Comparison of ENCODE assay signal across 17 cellular contexts in genomic region chr21:41821756-41822431, GRCh38. TPM values are rescaled to one million over a fixed set of nuclear protein-coding genes. Genes with fewer than 3 reads are reported as not detected.
DNase-seq lines count a peak whose midpoint lies in the region; ATAC-seq and TF ChIP-seq lines count a peak whose summit lies in the region.
"Had no signal": no experiment of that assay in that cellular context is flagged by ENCODE, and none has a peak within 500 bp of the region (broad histone marks: within the 10 kb centered on the region; RNA-seq: fewer than 3 reads in every experiment).

No MANE protein-coding gene starts in this region.

- H4K91ac ChIP-seq in neuronal stem cell (ENCODE audit: low read depth, low read length, poor library complexity) = no peak overlapping the region

- no peak overlapping the region for H2AK5ac ChIP-seq in neuronal stem cell (ENCODE audit: low read depth, low read length)

- H3K4me1 ChIP-seq in BLaER1 (peaks cover 67% of the 10 kb centered on the region), GM23338 (ENCODE audit: insufficient read depth) (no peaks in the 10 kb centered on the region), neuronal stem cell (ENCODE audit: control insufficient read depth in 2 of 2, insufficient read depth in 1 of 2, low read depth in 1 of 2, low read length in 2 of 2) (no peaks in the 10 kb centered on the region), A673 (ENCODE audit: insufficient read depth, low read length, poor library complexity, severe bottlenecking) (peaks cover 2% of the 10 kb centered on the region)

- H3K27me3 ChIP-seq in BLaER1 (no peaks in the 10 kb centered on the region), GM23338 (ENCODE audit: insufficient read depth) (no peaks in the 10 kb centered on the region), neuronal stem cell (ENCODE audit: control insufficient read depth in 3 of 3, insufficient read depth in 3 of 3, low read depth in 1 of 3, low read length in 3 of 3) (no peaks in the 10 kb centered on the region), A673 (replicated peaks; ENCODE audit: insufficient read depth, low read depth, low read length, poor library complexity) (no peaks in the 10 kb centered on the region)
- H3K27me3 ChIP-seq: BLaER1 treated with 17β-estradiol and CSF1 and Interleukin-3, amounts not matched to agents 10 nM and 100 nM; SJSA1 had no signal

- no peak overlapping the region for H2BK5ac ChIP-seq in neuronal stem cell (ENCODE audit: low read length)

- H4K8ac ChIP-seq in neuronal stem cell (ENCODE audit: low read depth, low read length) = no peak overlapping the region

- H3K4me3 Mint-ChIP-seq in GM23338 = no peak overlapping the region
- H3K4me3 Mint-ChIP-seq in WTC11 = no peak overlapping the region
- H3K4me3 Mint-ChIP-seq in MCF 10A (ENCODE audit: unreplicated experiment) = no peak overlapping the region

- no peaks in the 10 kb centered on the region for H3K9me3 ChIP-seq in BLaER1
- H3K9me3 ChIP-seq in neuronal stem cell (replicated peaks in 1 of 2; ENCODE audit: control insufficient read depth in 2 of 2, insufficient read depth in 1 of 2, low read depth in 1 of 2, low read length in 2 of 2) = no peaks in the 10 kb centered on the region
- no peaks in the 10 kb centered on the region for H3K9me3 ChIP-seq in A673 (ENCODE audit: low read depth, low read length, poor library complexity, severe bottlenecking)
- H3K9me3 ChIP-seq: BLaER1 treated with 17β-estradiol and CSF1 and Interleukin-3, amounts not matched to agents 10 nM and 100 nM; SJSA1 had no signal

- H3K27ac Mint-ChIP-seq in GM23338 = peak overlapping the region; percentile 29; the same call in 1 of the 2 replicates
- H3K27ac Mint-ChIP-seq in WTC11 = peak overlapping the region; percentile 4
- H3K27ac Mint-ChIP-seq in MCF 10A (ENCODE audit: low read depth, unreplicated experiment) = no peak overlapping the region

- H4K20me1 ChIP-seq in BLaER1 (no peaks in the 10 kb centered on the region), GM23338 (replicated peaks; ENCODE audit: insufficient read depth) (no peaks in the 10 kb centered on the region; the same call in none of the 2 replicates)

- no peak overlapping the region for H2BK120ac ChIP-seq in neuronal stem cell (ENCODE audit: low read depth, low read length)

- H3K9me2 ChIP-seq in GM23338 (ENCODE audit: insufficient read depth) = no peaks in the 10 kb centered on the region

- H3K36me3 Mint-ChIP-seq in GM23338 (ENCODE audit: low read depth) = no peaks in the 10 kb centered on the region; the same call in 2 of the 3 replicates
- peaks cover 4% of the 10 kb centered on the region; the same call in 1 of the 2 replicates for H3K36me3 Mint-ChIP-seq in WTC11
- H3K36me3 Mint-ChIP-seq in MCF 10A (ENCODE audit: insufficient read depth, unreplicated experiment) = peaks cover 16% of the 10 kb centered on the region

- CTCF ChIA-PET in WTC11 (lab: Charles Lee) = interaction anchor here (0.7 to 2.3 kb wide), 2 partner anchors 209 to 210 kb away, joined by 4 to 11 read pairs; no protein-coding TSS in a partner anchor
- CTCF ChIA-PET in MCF 10A (lab: Yijun Ruan, JAX) = no interaction called here
- CTCF ChIA-PET in A673 (lab: Charles Lee) = no interaction called here

- peaks cover 29% of the 10 kb centered on the region for H3K36me3 ChIP-seq in BLaER1
- H3K36me3 ChIP-seq in GM23338 (ENCODE audit: insufficient read depth) = no peaks in the 10 kb centered on the region
- peaks cover 9 to 10% of the 10 kb centered on the region in 2 donors for H3K36me3 ChIP-seq in neuronal stem cell (replicated peaks in 1 of 2; ENCODE audit: control insufficient read depth in 2 of 2, insufficient read depth in 2 of 2, low read length in 2 of 2)
- no peaks in the 10 kb centered on the region for H3K36me3 ChIP-seq in A673 (ENCODE audit: insufficient read depth, low read length, poor library complexity, severe bottlenecking)

- POLR2A ChIA-PET in WTC11 (lab: Charles Lee) = no interaction called here
- POLR2A ChIA-PET in MCF 10A (lab: Yijun Ruan, JAX) = no interaction called here
- POLR2A ChIA-PET in A673 (lab: Charles Lee; ENCODE audit: low non-redundant PET) = no interaction called here

- WGBS in neuronal stem cell (ENCODE audit: extremely low coverage in 2 of 2, insufficient read length in 2 of 2, insufficient replicate concordance in 1 of 2), 2 donors = no CpG with 5 or more reads among the region's 32 CpGs

- H3K18ac ChIP-seq in neuronal stem cell (ENCODE audit: low read length) = no peak overlapping the region

- H2BK15ac ChIP-seq in neuronal stem cell (ENCODE audit: low read length) = no peak overlapping the region

- H3K4me2 ChIP-seq in BLaER1 = peak overlapping the region; percentile 71
- H3K4me2 ChIP-seq in GM23338 = no peak overlapping the region
- H3K4me2 ChIP-seq in neuronal stem cell (ENCODE audit: insufficient read depth, low read length, poor library complexity, severe bottlenecking) = no peak overlapping the region

- no peaks in the 10 kb centered on the region for H3K79me2 ChIP-seq in GM23338 (replicated peaks; ENCODE audit: insufficient read depth)

- no peak overlapping the region for H3K14ac ChIP-seq in neuronal stem cell (ENCODE audit: low read length)

- H3K27me3 Mint-ChIP-seq in GM23338 (ENCODE audit: insufficient read depth, low read depth, poor library complexity) (peaks cover 2% of the 10 kb centered on the region), WTC11 (ENCODE audit: low read depth) (no peaks in the 10 kb centered on the region), MCF 10A (ENCODE audit: insufficient read depth, unreplicated experiment) (no peaks in the 10 kb centered on the region)

- peak overlapping the region; percentile 67 for H3K27ac ChIP-seq in BLaER1
- H3K27ac ChIP-seq in GM23338 (ENCODE audit: low read depth) = no peak overlapping the region
- H3K27ac ChIP-seq in neuronal stem cell (replicated peaks; ENCODE audit: low read length) = no peak overlapping the region
- no peak overlapping the region for H3K27ac ChIP-seq in A673 (ENCODE audit: low read depth, low read length, poor library complexity, severe bottlenecking)
- H3K27ac ChIP-seq: SJSA1 had no signal

- no peak for TF ChIP-seq CTCF in GM23338 (conservative IDR thresholded peaks at IDR 0.05; ENCODE audit: low read depth in 2 of 2)
- no peak for TF ChIP-seq CTCF in WTC11 (IDR thresholded peaks at IDR 0.05)
- TF ChIP-seq CTCF in MCF 10A (IDR thresholded peaks at IDR 0.05; ENCODE audit: unreplicated experiment) = no peak
- no peak for TF ChIP-seq CTCF in A673 (conservative IDR thresholded peaks at IDR 0.05; ENCODE audit: low read depth, low read length)

- DNase-seq in GM23338 (ENCODE audit: low spot score) = no peak
- DNase-seq in WTC11 (ENCODE audit: low spot score) = no peak
- no peak for DNase-seq in neuronal stem cell (ENCODE audit: low spot score)
- no peak for DNase-seq in MCF 10A (ENCODE audit: unreplicated experiment)
- no peak for DNase-seq in A673 (ENCODE audit: low spot score)
- no peak for DNase-seq in NCI-H524 treated with DMSO at 0.1 percent for 48 hours (lab: John Stamatoyannopoulos, UW)
- DNase-seq: DMS 273 treated with DMSO at 0.1 percent for 48 hours, MM.1S, NCI-H1105, NCI-H187 treated with DMSO at 0.1 percent for 48 hours, NCI-H2171 treated with DMSO at 0.1 percent for 48 hours, NCI-H510A had no signal

- H3K9ac ChIP-seq in BLaER1 (0 out of 2 replicates have a peak overlapping the region, but pooled peaks have one; percentile 55), neuronal stem cell (ENCODE audit: low read depth, low read length, poor library complexity) (no peak overlapping the region)
- H3K9ac ChIP-seq: BLaER1 treated with 17β-estradiol and CSF1 and Interleukin-3, amounts not matched to agents 10 nM and 100 nM had no signal

- H3F3A ChIP-seq in GM23338 (replicated peaks; ENCODE audit: low read depth) = no peaks in the 10 kb centered on the region

- H3K79me1 ChIP-seq in neuronal stem cell (ENCODE audit: low read depth, low read length) = peaks cover 2% of the 10 kb centered on the region

- H3K23ac ChIP-seq in neuronal stem cell (ENCODE audit: low read depth, low read length, poor library complexity) = peak overlapping the region; percentile 52

- no TSS peak for BruUV-seq in MCF 10A (replicated peaks; lab: Mats Ljungman, UMichigan)
- no TSS peak for BruUV-seq in A673 (replicated peaks; lab: Mats Ljungman, UMichigan)

- H2AFZ ChIP-seq in GM23338 = no peak overlapping the region
- no peak overlapping the region for H2AFZ ChIP-seq in neuronal stem cell (ENCODE audit: low read length)

- no peak overlapping the region for H2BK12ac ChIP-seq in neuronal stem cell (ENCODE audit: low read length)

- H3K4me1 Mint-ChIP-seq in GM23338 (peaks cover 7% of the 10 kb centered on the region), WTC11 (no peaks in the 10 kb centered on the region), MCF 10A (ENCODE audit: insufficient read depth, unreplicated experiment) (peaks cover 5% of the 10 kb centered on the region)

- H3K9me3 Mint-ChIP-seq in GM23338 (no peaks in the 10 kb centered on the region), WTC11 (no peaks in the 10 kb centered on the region), MCF 10A (ENCODE audit: unreplicated experiment) (no peaks in the 10 kb centered on the region)

- H3K4me3 ChIP-seq in BLaER1 (no peak overlapping the region), GM23338 (no peak overlapping the region), neuronal stem cell (ENCODE audit: low read length in 2 of 2) (no peak overlapping the region), A673 (ENCODE audit: low read depth, low read length, poor library complexity, severe bottlenecking) (no peak overlapping the region)
- H3K4me3 ChIP-seq: BLaER1 treated with 17β-estradiol and CSF1 and Interleukin-3, amounts not matched to agents 10 nM and 100 nM; SJSA1 had no signal

- ATAC-seq in GM23338 = no peak
- no peak for ATAC-seq in WTC11
- ATAC-seq in GM18909 (IDR thresholded peaks at IDR 0.05; ENCODE audit: poor library complexity, unreplicated experiment) = no peak

- H3K4ac ChIP-seq in neuronal stem cell (ENCODE audit: low read length) = no peak overlapping the region

- intact Hi-C loops in MCF 10A (cut with micrococcal nuclease) (no loop called here), A673 (cut with micrococcal nuclease; ENCODE audit: unreplicated experiment) (no loop called here)

TF ChIP-seq in GM23338, 12 proteins besides CTCF, POLR2A, EP300 and RAD21 (continues in another document):
- no peak for TF ChIP-seq EZH2phosphoT487 (IDR thresholded peaks at IDR 0.05; ENCODE audit: unreplicated experiment)

TF ChIP-seq in WTC11, 78 proteins besides CTCF, POLR2A, EP300 and RAD21 (continues in another document):
- no peak for TF ChIP-seq RORB (CRISPR knock-in tag; IDR thresholded peaks at IDR 0.05)

RNA-seq across cellular contexts. Expression of gene RIPK4, which starts 55.0 kb away (rescaled TPM):
- total RNA-seq in GM23338 (2014; rRNA removed; shearing (Covaris generic)) = 9.2 and 9.9 TPM in 2 replicates
- polyA plus RNA-seq in GM23338 (2016; fragmentation: Nextera tagmentation; extraction: Ambion mirVana) = 2.5 and 2.7 TPM in 2 replicates
- total RNA-seq in WTC11 (2021) (13.7 to 20.1 TPM (median 14.0 TPM) in 3 replicates), MCF 10A (2022) (14.0 and 22.3 TPM in 2 replicates), A673 (2021) (16.0 and 17.0 TPM in 2 replicates)
- polyA plus RNA-seq in neuronal stem cell (2013, experiment 1 of 2) = 0.47 TPM
- polyA plus RNA-seq in neuronal stem cell (2013, experiment 2 of 2) = 0.46 TPM
- polyA plus RNA-seq: AG04450 had no signal

RNA-seq across cellular contexts. Expression of gene PRDM15, which starts 57.2 kb away (rescaled TPM):
- total RNA-seq in GM23338 (2014; rRNA removed; shearing (Covaris generic)) = 8.2 and 10.6 TPM in 2 replicates
- polyA plus RNA-seq in GM23338 (2016; fragmentation: Nextera tagmentation; extraction: Ambion mirVana) = 3.0 and 3.1 TPM in 2 replicates
- total RNA-seq in WTC11 (2021) (10.3 to 12.9 TPM (median 12.2 TPM) in 3 replicates), MCF 10A (2022) (5.2 and 5.7 TPM in 2 replicates), A673 (2021) (16.7 and 17.8 TPM in 2 replicates)
- polyA plus RNA-seq in neuronal stem cell (2013, experiment 1 of 2) = 4.5 TPM
- polyA plus RNA-seq in neuronal stem cell (2013, experiment 2 of 2) = 4.3 TPM
